In genomic region chr4:186825069-186825468, GRCh38 we compare ENCODE assay signal across 2 cellular contexts.
TF ChIP-seq lines count a peak whose summit lies in the region.

No MANE protein-coding gene starts in this region.

TF ChIP-seq in HCT116, 20 proteins besides CTCF, POLR2A, EP300 and RAD21 (continued from another document):
- TF ChIP-seq SP1 (IDR thresholded peaks at IDR 0.05; ENCODE audit: low read depth), result no peak
TF ChIP-seq in HCT116: peak in this region for 1.

TF ChIP-seq in K562, 482 proteins besides CTCF, POLR2A, EP300 and RAD21 (continued from another document):
- TF ChIP-seq ADNP (tag; IDR thresholded peaks at IDR 0.05) (0 out of 2 replicates have a peak, but pooled peaks have one; percentile 31), CBFA2T3 (IDR thresholded peaks at IDR 0.05) (peak; percentile 34; the same call in 1 of the 2 replicates), TCF7 (IDR thresholded peaks at IDR 0.05; ENCODE audit: borderline replicate concordance) (peak; percentile 91; the same call in 1 of the 2 replicates), HMG20B (CRISPR knock-in tag; IDR thresholded peaks at IDR 0.05) (no peak), HNRNPUL1 (IDR thresholded peaks at IDR 0.05; ENCODE audit: low read length) (no peak), RBM25 (IDR thresholded peaks at IDR 0.05; ENCODE audit: low read depth, low read length, severe bottlenecking) (peak; percentile 58), HOXB6 (CRISPR knock-in tag; IDR thresholded peaks at IDR 0.05; ENCODE audit: borderline replicate concordance) (no peak), ZNF449 (CRISPR knock-in tag; IDR thresholded peaks at IDR 0.05) (no peak), ATF3 (IDR thresholded peaks at IDR 0.05) (no peak), ATF3 (CRISPR knock-in tag; conservative IDR thresholded peaks at IDR 0.05) (no peak), SMARCA5 (IDR thresholded peaks at IDR 0.05) (no peak), DACH1 (IDR thresholded peaks at IDR 0.05; ENCODE audit: partially characterized antibody) (peak; percentile 93), ZNF644 (tag; IDR thresholded peaks at IDR 0.05; ENCODE audit: low read depth) (no peak), ILK (tag; IDR thresholded peaks at IDR 0.05; ENCODE audit: borderline replicate concordance, low read depth) (no peak), MCM7 (IDR thresholded peaks at IDR 0.05) (peak in 1 of 2 experiments; percentile 93; a peak in 1 of 4 replicates), BCOR (IDR thresholded peaks at IDR 0.05) (0 out of 2 replicates have a peak, but pooled peaks have one; percentile 12), LEF1 (IDR thresholded peaks at IDR 0.05) (peak; percentile 59; the same call in 1 of the 2 replicates), TCFL5 (CRISPR knock-in tag; conservative IDR thresholded peaks at IDR 0.05) (no peak), USF2 (CRISPR knock-in tag; IDR thresholded peaks at IDR 0.05) (no peak)
